In genomic region chr5:80407735-80408474, GRCh38 we compare ENCODE assay signal across 8 cellular contexts. TPM values are rescaled to one million over a fixed set of nuclear protein-coding genes. Genes with fewer than 3 reads are reported as not detected.
DNase-seq lines count a peak whose midpoint lies in the region; ATAC-seq and TF ChIP-seq lines count a peak whose summit lies in the region.

Gene ZFYVE16 (plus strand): TSS chr5:80408064. CDS start chr5:80434148, 26,084 bp downstream.

- H3K27me3 ChIP-seq in left lung = no peaks in the 10 kb centered on the region

- DNase-seq in C1 segment of cervical spinal cord (lab: John Stamatoyannopoulos, UW) (peak; percentile 73 to 99 (median 97)), NCI-H748 (lab: John Stamatoyannopoulos, UW; ENCODE audit: unreplicated experiment) (peak; percentile 98), dermis blood vessel endothelial cell (peak; percentile 98), left lung (peak; percentile 98 to 100)
- peak; percentile 90 to 95 for DNase-seq in activated CD4-positive, alpha-beta T cell treated with anti-CD3 and anti-CD28 coated beads, Interleukin-2, amount 50 U/mL, for 24 hours (ENCODE audit: low read depth in 1 of 2, low spot score in 1 of 2)
- peak; percentile 96 for DNase-seq in stimulated activated CD4-positive, alpha-beta T cell treated with anti-CD3 and anti-CD28 coated beads, Interleukin-2, amount 100 ng/mL, for 48 hours

- H3K9me3 ChIP-seq in left lung = no peaks in the 10 kb centered on the region

- ATAC-seq in GM19372 (IDR thresholded peaks at IDR 0.05; ENCODE audit: low read depth, unreplicated experiment) (peak; percentile 91), HG03558 (IDR thresholded peaks at IDR 0.05; ENCODE audit: extremely low read depth, unreplicated experiment) (peak; percentile 67), left lung (peak; percentile 97)

- intact Hi-C loops in left lung (cut with DNase I) = no loop called here

- TF ChIP-seq CTCF in left lung (IDR thresholded peaks at IDR 0.05) = peak in 1 of 2 donors; percentile 37

- H3K4me3 ChIP-seq in left lung = peak within 1 kb of the TSS; percentile 96 to 97

- H3K4me1 ChIP-seq in left lung = peaks cover 6 to 47% of the 10 kb centered on the region in 2 donors

- H3K36me3 ChIP-seq in left lung = no peaks in the 10 kb centered on the region

- H3K27ac ChIP-seq in left lung = peak within 1 kb of the TSS; percentile 96 to 100

RNA-seq across cellular contexts. Expression of gene ZFYVE16, which starts in this region (rescaled TPM):
- total RNA-seq in dermis blood vessel endothelial cell = 44.1 and 52.5 TPM in 2 replicates
- total RNA-seq in left lung = 10 to 100 TPM; 56.3 to 58.5 TPM

Comparison
In these comparisons a context has a peak if more than half of its experiments do, and no peak if none do; other contexts are left out.
1. Peak in every context shown above with its lines: DNase-seq, ATAC-seq, H3K4me3 ChIP-seq and H3K27ac ChIP-seq.